In genomic region chr3:48999085-48999858, GRCh38 we compare ENCODE assay signal across 17 cellular contexts. TPM values are rescaled to one million over a fixed set of nuclear protein-coding genes. Genes with fewer than 3 reads are reported as not detected.
DNase-seq lines count a peak whose midpoint lies in the region; ATAC-seq and TF ChIP-seq lines count a peak whose summit lies in the region.
"Had no signal": no experiment of that assay in that cellular context is flagged by ENCODE, and none has a peak within 500 bp of the region (broad histone marks: within the 10 kb centered on the region; RNA-seq: fewer than 3 reads in every experiment).

No MANE protein-coding gene starts in this region.

- no peaks in the 10 kb centered on the region for H3K9me3 Mint-ChIP-seq in activated T-helper 17 cell treated with anti-CD3 and anti-CD28 coated beads, Interleukin-2, amount 50 U/mL, for 72 hours
- no peaks in the 10 kb centered on the region for H3K9me3 Mint-ChIP-seq in neural crest cell

- DNase-seq in COLO668 (lab: John Stamatoyannopoulos, UW; ENCODE audit: unreplicated experiment) (peak; percentile 46), H7 (peak; percentile 63), neural crest cell (ENCODE audit: low read depth, low spot score) (no peak), OCI-M2 (lab: John Stamatoyannopoulos, UW; ENCODE audit: unreplicated experiment) (no peak)
- DNase-seq: activated CD4-positive, alpha-beta T cell treated with anti-CD3 and anti-CD28 coated beads for 48 hours; activated T-cell treated with anti-CD3 and anti-CD28 coated beads for 4 hours; cerebellar nuclear complex; NCI-H226; stimulated activated CD4-positive, alpha-beta T cell treated with anti-CD3 and anti-CD28 coated beads, Interleukin-4, amount 100 ng/mL, for 24 hours; stimulated activated CD8-positive, alpha-beta memory T cell treated with anti-CD3 and anti-CD28 coated beads, Interleukin-4, amount 100 ng/mL, for 48 hours; T1000 had no signal

- no peaks in the 10 kb centered on the region; the same call in 1 of the 2 replicates for H3K27me3 ChIP-seq in H7 (ENCODE audit: control insufficient read depth, insufficient read depth, low read length)
- H3K27me3 ChIP-seq: SJSA1 had no signal

- ATAC-seq in activated T-helper 17 cell treated with anti-CD3 and anti-CD28 coated beads, Interleukin-2, amount 50 U/mL, for 72 hours (replicated peaks), result no peak
- ATAC-seq in HG03432 (IDR thresholded peaks at IDR 0.05; ENCODE audit: unreplicated experiment) (no peak), HG03108 (IDR thresholded peaks at IDR 0.05; ENCODE audit: unreplicated experiment) (no peak)
- ATAC-seq: K562 had no signal

- H3K4me1 Mint-ChIP-seq in activated T-helper 17 cell treated with anti-CD3 and anti-CD28 coated beads, Interleukin-2, amount 50 U/mL, for 72 hours, result peaks cover 12% of the 10 kb centered on the region
- peaks cover 19% of the 10 kb centered on the region for H3K4me1 Mint-ChIP-seq in neural crest cell
- H3K4me1 Mint-ChIP-seq: B cell had no signal

- H3K27ac Mint-ChIP-seq in activated T-helper 17 cell treated with anti-CD3 and anti-CD28 coated beads, Interleukin-2, amount 50 U/mL, for 72 hours, result peak overlapping the region; percentile 81
- peak overlapping the region; percentile 19 for H3K27ac Mint-ChIP-seq in neural crest cell (ENCODE audit: unreplicated experiment)
- H3K27ac Mint-ChIP-seq: B cell had no signal

- H3K4me3 Mint-ChIP-seq in activated T-helper 17 cell treated with anti-CD3 and anti-CD28 coated beads, Interleukin-2, amount 50 U/mL, for 72 hours, result no peak overlapping the region
- H3K4me3 Mint-ChIP-seq in neural crest cell, result no peak overlapping the region
- H3K4me3 Mint-ChIP-seq: B cell had no signal

- H3K27me3 Mint-ChIP-seq in activated T-helper 17 cell treated with anti-CD3 and anti-CD28 coated beads, Interleukin-2, amount 50 U/mL, for 72 hours, result no peaks in the 10 kb centered on the region
- no peaks in the 10 kb centered on the region for H3K27me3 Mint-ChIP-seq in neural crest cell (ENCODE audit: low read depth)
- H3K27me3 Mint-ChIP-seq: B cell had no signal

- H3K36me3 ChIP-seq in H7 (replicated peaks; ENCODE audit: control insufficient read depth, insufficient read depth, low read length), result peaks cover 1% of the 10 kb centered on the region; the same call in 1 of the 2 replicates

- no peak overlapping the region for H3K4me3 ChIP-seq in H7 (ENCODE audit: insufficient read depth, low read depth, low read length)
- H3K4me3 ChIP-seq: K562, SJSA1 had no signal

- peaks cover 15% of the 10 kb centered on the region for H3K36me3 Mint-ChIP-seq in activated T-helper 17 cell treated with anti-CD3 and anti-CD28 coated beads, Interleukin-2, amount 50 U/mL, for 72 hours (ENCODE audit: low read depth)
- H3K36me3 Mint-ChIP-seq in neural crest cell (ENCODE audit: low read depth), result peaks cover 2% of the 10 kb centered on the region

- no peak for TF ChIP-seq CTCF in neural crest cell (conservative IDR thresholded peaks at IDR 0.05)

RNA-seq across cellular contexts. Expression of gene WDR6, which starts 7.9 kb away (rescaled TPM):
- 141 and 151 TPM in 2 replicates for total RNA-seq in H7 (2014; rRNA removed; shearing (Covaris generic))
- total RNA-seq in activated T-helper 17 cell treated with anti-CD3 and anti-CD28 coated beads, Interleukin-2, amount 50 U/mL, for 72 hours, result 100 to 1,000 TPM; 154 to 208 TPM
- 284 and 294 TPM in 2 replicates for total RNA-seq in neural crest cell

RNA-seq across cellular contexts. Expression of gene P4HTM, which starts 9.2 kb away (rescaled TPM):
- total RNA-seq in H7 (2014; rRNA removed; shearing (Covaris generic)), result 17.6 and 22.4 TPM in 2 replicates
- 10 to 100 TPM; 32.2 to 44.9 TPM for total RNA-seq in activated T-helper 17 cell treated with anti-CD3 and anti-CD28 coated beads, Interleukin-2, amount 50 U/mL, for 72 hours
- 29.1 and 31.4 TPM in 2 replicates for total RNA-seq in neural crest cell

RNA-seq across cellular contexts. Expression of gene DALRD3, which starts 19.1 kb away (rescaled TPM):
- total RNA-seq in H7 (2014; rRNA removed; shearing (Covaris generic)), result 55.5 and 65.9 TPM in 2 replicates
- total RNA-seq in activated T-helper 17 cell treated with anti-CD3 and anti-CD28 coated beads, Interleukin-2, amount 50 U/mL, for 72 hours, result 10 to 100 TPM; 20.9 to 21.2 TPM
- total RNA-seq in neural crest cell, result 28.2 and 28.7 TPM in 2 replicates

RNA-seq across cellular contexts. Expression of gene NDUFAF3, which starts 22.6 kb away (rescaled TPM):
- total RNA-seq in H7 (2014; rRNA removed; shearing (Covaris generic)), result 81.2 and 94.8 TPM in 2 replicates
- total RNA-seq in activated T-helper 17 cell treated with anti-CD3 and anti-CD28 coated beads, Interleukin-2, amount 50 U/mL, for 72 hours, result 10 to 100 TPM; 40.6 to 56.7 TPM
- 69.5 and 70.9 TPM in 2 replicates for total RNA-seq in neural crest cell

RNA-seq across cellular contexts. Expression of gene IMPDH2, which starts 29.9 kb away (rescaled TPM):
- 409 and 490 TPM in 2 replicates for total RNA-seq in H7 (2014; rRNA removed; shearing (Covaris generic))
- 100 to 1,000 TPM; 460 to 479 TPM for total RNA-seq in activated T-helper 17 cell treated with anti-CD3 and anti-CD28 coated beads, Interleukin-2, amount 50 U/mL, for 72 hours
- total RNA-seq in neural crest cell, result 259 and 261 TPM in 2 replicates

Comparison
In these comparisons a context has a peak if more than half of its experiments do, and no peak if none do; other contexts are left out.
1. DNase-seq: peak in COLO668 (single experiment) and H7 (single experiment); none in neural crest cell (single experiment) and OCI-M2 (single experiment).